ENCODE assay signal across 31 cellular contexts in the genomic region with DNA sequence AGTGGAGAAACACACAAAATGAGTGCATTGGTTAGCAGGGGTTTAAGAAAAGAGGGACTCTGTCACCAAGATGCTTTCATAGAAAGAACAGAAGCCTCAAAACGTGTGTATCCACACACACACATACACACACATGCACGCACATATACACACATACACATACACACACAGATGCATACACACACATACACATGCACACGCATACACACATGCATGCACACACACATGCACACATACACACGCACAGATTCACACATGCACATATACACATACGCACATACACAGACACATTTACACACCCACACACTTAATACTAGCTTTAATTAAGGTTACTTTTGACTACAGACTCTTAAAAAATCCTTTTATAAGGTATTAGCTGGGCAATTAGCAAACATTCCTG.
"Had no signal": no experiment of that assay in that cellular context is flagged by ENCODE, and none has a peak within 500 bp of the region (broad histone marks: within the 10 kb centered on the region; RNA-seq: fewer than 3 reads in every experiment).

No MANE protein-coding gene starts in this region.

- H3K9me3 ChIP-seq: adrenal gland had no signal

- H3K4me3 ChIP-seq: adrenal gland, body of pancreas, esophagus muscularis mucosa, gastroesophageal sphincter had no signal

- H3K4me1 ChIP-seq: adrenal gland, body of pancreas, esophagus muscularis mucosa, gastroesophageal sphincter had no signal

- H3K27ac ChIP-seq: adrenal gland, body of pancreas, esophagus muscularis mucosa, gastroesophageal sphincter had no signal

- ATAC-seq: activated CD4-positive, alpha-beta T cell treated with anti-CD3 and anti-CD28 coated beads for 36 hours; activated CD8-positive, alpha-beta memory T cell treated with anti-CD3 and anti-CD28 coated beads, Interleukin-2, amount 10 ng/mL, durations not matched to agents 7 days and 5 days; activated CD8-positive, alpha-beta T cell treated with anti-CD3 and anti-CD28 coated beads, Interleukin-2, amount 10 ng/mL, durations not matched to agents 7 days and 5 days; activated naive CD8-positive, alpha-beta T cell treated with anti-CD3 and anti-CD28 coated beads, Interleukin-2, amount 50 U/mL, for 24 hours; body of pancreas; effector memory CD8-positive, alpha-beta T cell; gastroesophageal sphincter; T-helper 17 cell had no signal

- H3K36me3 ChIP-seq: adrenal gland, esophagus muscularis mucosa, gastroesophageal sphincter had no signal

- DNase-seq: activated CD4-positive, alpha-beta memory T cell treated with anti-CD3 and anti-CD28 coated beads for 36 hours; activated CD4-positive, alpha-beta T cell treated with anti-CD3 and anti-CD28 coated beads for 36 hours; activated CD4-positive, alpha-beta T cell treated with anti-CD3 and anti-CD28 coated beads, Interleukin-2, amount 10 ng/mL, durations not matched to agents 24 days and 14 days; activated CD4-positive, CD25-positive, alpha-beta regulatory T cell; activated CD4-positive, CD25-positive, alpha-beta regulatory T cell treated with anti-CD3 and anti-CD28 coated beads, Interleukin-2, amount 50 U/mL, for 72 hours; activated CD8-positive, alpha-beta memory T cell treated with anti-CD3 and anti-CD28 coated beads, Interleukin-2, amount 10 ng/mL, durations not matched to agents 7 days and 5 days; activated CD8-positive, alpha-beta memory T cell treated with anti-CD3 and anti-CD28 coated beads, Interleukin-2, amount 50 U/mL, for 4 hours; activated CD8-positive, alpha-beta T cell treated with anti-CD3 and anti-CD28 coated beads, Interleukin-2, amount 10 ng/mL, durations not matched to agents 7 days and 5 days; activated effector memory CD4-positive, alpha-beta T cell treated with anti-CD3 and anti-CD28 coated beads, Interleukin-2, amount 50 U/mL, for 16 hours; activated naive CD4-positive, alpha-beta T cell treated with anti-CD3 and anti-CD28 coated beads for 36 hours; activated naive CD8-positive, alpha-beta T cell treated with anti-CD3 and anti-CD28 coated beads for 36 hours; activated naive CD8-positive, alpha-beta T cell treated with anti-CD3 and anti-CD28 coated beads, Interleukin-2, amount 50 U/mL, for 24 hours; activated T-cell treated with anti-CD3 and anti-CD28 coated beads, Interleukin-2, amount 50 U/mL, for 1 hour; activated T-cell treated with anti-CD3 and anti-CD28 coated beads, Interleukin-2, amount 50 U/mL, for 48 hours; adrenal gland; amygdala; aorta; body of pancreas; caudate nucleus; cortex of kidney; dermis blood vessel endothelial cell; effector CD4-positive, alpha-beta T cell; effector memory CD8-positive, alpha-beta T cell; erythroblast; foreskin melanocyte; T-helper 1 cell; T-helper 17 cell; T1000 had no signal

- FAIRE-seq: colon had no signal

- H3K27me3 ChIP-seq: adrenal gland, body of pancreas had no signal
